24 cellular contexts compared by ENCODE assay signal in genomic region chr9:81303658-81304057, GRCh38.
"Had no signal": no experiment of that assay in that cellular context is flagged by ENCODE, and none has a peak within 500 bp of the region (broad histone marks: within the 10 kb centered on the region; RNA-seq: fewer than 3 reads in every experiment).

No MANE protein-coding gene starts in this region.

- DNase-seq: naive thymus-derived CD8-positive, alpha-beta T cell; nephron progenitor cell; nucleus accumbens; pancreas; right cardiac atrium; right lobe of liver; sigmoid colon; small intestine; stimulated activated CD4-positive, alpha-beta T cell treated with anti-CD3 and anti-CD28 coated beads, Interleukin-15, amount 100 ng/mL, for 24 hours; stimulated activated CD4-positive, alpha-beta T cell treated with anti-CD3 and anti-CD28 coated beads, Interleukin-2, amount 100 ng/mL, for 24 hours; stimulated activated CD4-positive, alpha-beta T cell treated with anti-CD3 and anti-CD28 coated beads, Interleukin-2, amount 100 ng/mL, for 48 hours; stimulated activated CD4-positive, alpha-beta T cell treated with anti-CD3 and anti-CD28 coated beads, Interleukin-4, amount 100 ng/mL, for 24 hours; stimulated activated naive B cell treated with anti-CD40 and anti-IgM and Interleukin-4, amounts not matched to agents 10 μg/mL and 1 μg/mL and 100 μg/mL, for 72 hours; stimulated activated naive CD4-positive, alpha-beta T cell treated with Interleukin-2 at 50 U/mL for 16 hours; stomach; thyroid gland; upper lobe of right lung; uterus had no signal

- ATAC-seq: naive thymus-derived CD8-positive, alpha-beta T cell; natural killer cell treated with Interleukin-12 subunit alpha and Interleukin-12 subunit beta and Interleukin-15 and Interleukin-18, amount 100 ng/mL, for 72 hours; pancreas; right cardiac atrium; right lobe of liver; stimulated activated effector memory CD8-positive, alpha-beta T cell treated with anti-CD3 and anti-CD28 coated beads, Interleukin-12 subunit alpha, Interleukin-12 subunit beta, amount 100 ng/mL, for 72 hours; stimulated activated naive B cell treated with anti-CD40 and anti-IgM and Interleukin-4, amounts not matched to agents 10 μg/mL and 1 μg/mL and 100 μg/mL, for 72 hours; upper lobe of right lung had no signal

- H3K36me3 ChIP-seq: neutrophil, pancreas, prostate gland, right lobe of liver, sigmoid colon, stomach, thoracic aorta, thyroid gland, tibial nerve, upper lobe of right lung, uterus had no signal

- H3K4me3 ChIP-seq: pancreas, prostate gland, right lobe of liver, sigmoid colon, stomach, thoracic aorta, thyroid gland, tibial nerve, upper lobe of right lung, uterus had no signal

- H3K9me3 ChIP-seq: neutrophil, pancreas, prostate gland, right lobe of liver, thyroid gland, upper lobe of right lung had no signal

- H3K27ac ChIP-seq: neutrophil, pancreas, prostate gland, right lobe of liver, sigmoid colon, stomach, thoracic aorta, thyroid gland, tibial nerve, upper lobe of right lung, uterus had no signal

- H3K27me3 ChIP-seq: neutrophil, pancreas, right lobe of liver, sigmoid colon, stomach, thyroid gland, tibial nerve, upper lobe of right lung, uterus had no signal

- H3K4me1 ChIP-seq: pancreas, prostate gland, sigmoid colon, stomach, thyroid gland, tibial nerve, upper lobe of right lung, uterus had no signal
